Comparison of ENCODE assay signal across 22 cellular contexts in the genomic region with DNA sequence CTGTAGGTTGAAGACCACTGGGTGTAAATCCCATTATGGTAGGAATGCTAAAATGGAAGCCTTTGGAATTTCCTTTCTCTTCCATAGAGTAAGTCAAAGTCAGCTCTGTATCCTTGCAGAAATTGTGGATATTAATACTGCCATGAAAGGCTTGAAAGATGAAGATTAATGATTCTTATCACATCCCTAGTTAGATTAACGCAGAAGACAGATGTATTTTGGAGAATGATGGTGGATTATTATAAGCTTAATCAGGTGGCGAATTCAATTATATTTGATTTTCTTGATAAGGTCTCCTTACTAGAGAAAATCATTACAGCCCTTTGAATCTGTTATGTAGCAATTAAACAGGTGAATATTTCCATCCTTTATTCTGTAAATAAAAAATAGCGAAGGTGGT.
"Had no signal": no experiment of that assay in that cellular context is flagged by ENCODE, and none has a peak within 500 bp of the region (broad histone marks: within the 10 kb centered on the region; RNA-seq: fewer than 3 reads in every experiment).

No MANE protein-coding gene starts in this region.

- H3K4me1 ChIP-seq: left ventricle myocardium inferior, neural progenitor cell, right atrium auricular region, right lobe of liver, tibial nerve, uterus had no signal

- ATAC-seq: natural killer cell; right lobe of liver; stimulated activated memory B cell treated with anti-CD40 and anti-IgM and Interleukin-4, amounts not matched to agents 10 μg/mL and 1 μg/mL and 100 μg/mL, for 72 hours; stimulated activated naive CD8-positive, alpha-beta T cell treated with anti-CD3 and anti-CD28 coated beads, Interleukin-15, amount 100 ng/mL, for 72 hours had no signal

- DNase-seq: islet precursor cell; left ventricle myocardium inferior; mesendoderm; naive B cell; natural killer cell; nephron progenitor cell; ovary; right lobe of liver; stimulated activated CD4-positive, alpha-beta T cell treated with anti-CD3 and anti-CD28 coated beads, Interleukin-1b, Interleukin-23, amount 100 ng/mL, for 48 hours; stimulated activated CD4-positive, alpha-beta T cell treated with anti-CD3 and anti-CD28 coated beads, Interleukin-2, amount 100 ng/mL, for 48 hours; stimulated activated CD4-positive, alpha-beta T cell treated with anti-CD3 and anti-CD28 coated beads, Interleukin-4, amount 100 ng/mL, for 4 hours; stimulated activated CD8-positive, alpha-beta memory T cell treated with anti-CD3 and anti-CD28 coated beads, Interleukin-4, amount 100 ng/mL, for 48 hours; stimulated activated naive CD4-positive, alpha-beta T cell treated with Interleukin-2 at 50 U/mL for 16 hours; stimulated activated naive CD8-positive, alpha-beta T cell treated with anti-CD3 and anti-CD28 coated beads, Interleukin-15, amount 100 ng/mL, for 72 hours; substantia nigra; uterus had no signal

- H3K4me3 ChIP-seq: left ventricle myocardium inferior, lung, neural progenitor cell, ovary, right atrium auricular region, right lobe of liver, smooth muscle cell, tibial nerve, uterus had no signal

- H3K27me3 ChIP-seq: neural progenitor cell, ovary, right atrium auricular region, right lobe of liver, tibial nerve had no signal

- H3K36me3 ChIP-seq: left ventricle myocardium inferior, neural progenitor cell, ovary, right atrium auricular region, right lobe of liver, tibial nerve, uterus had no signal

- H2AFZ ChIP-seq: neural progenitor cell had no signal

- H3K9me3 ChIP-seq: left ventricle myocardium inferior, ovary, right atrium auricular region, right lobe of liver, tibial nerve, uterus had no signal
